Comparison of ENCODE assay signal across 8 cellular contexts in genomic region chr12:12266389-12266872, GRCh38. TPM values are rescaled to one million over a fixed set of nuclear protein-coding genes. Genes with fewer than 3 reads are reported as not detected.
DNase-seq lines count a peak whose midpoint lies in the region; TF ChIP-seq lines count a peak whose summit lies in the region.

No MANE protein-coding gene starts in this region.

- H3K4me1 Mint-ChIP-seq in activated CD4-positive, alpha-beta T cell treated with anti-CD3 and anti-CD28 coated beads, Interleukin-2, amount 10 ng/mL, durations not matched to agents 24 days and 14 days: peaks cover 14% of the 10 kb centered on the region

- no peak for TF ChIP-seq EP300 in SK-N-SH (IDR thresholded peaks at IDR 0.05; ENCODE audit: borderline replicate concordance in 1 of 2, low read depth in 1 of 2, low read length in 1 of 2)

- no peaks in the 10 kb centered on the region for H3F3A ChIP-seq in SK-N-SH (replicated peaks; ENCODE audit: insufficient read depth)

- peaks cover 49% of the 10 kb centered on the region for H3K27me3 Mint-ChIP-seq in activated CD4-positive, alpha-beta T cell treated with anti-CD3 and anti-CD28 coated beads, Interleukin-2, amount 10 ng/mL, durations not matched to agents 24 days and 14 days

- peak overlapping the region; percentile 90 for H3K4me2 ChIP-seq in SK-N-SH

- H3K9me2 ChIP-seq in SK-N-SH: no peaks in the 10 kb centered on the region

- no peak for TF ChIP-seq RAD21 in SK-N-SH (IDR thresholded peaks at IDR 0.05; ENCODE audit: low read length)

- POLR2A ChIA-PET in SK-N-SH (lab: Yijun Ruan, JAX): interaction anchor here (0.6 to 2.0 kb wide), 14 partner anchors 8 to 458 kb away, joined by 3 to 13 read pairs (median 4); partner anchors contain the start of gene BORCS5

- H3K9me3 Mint-ChIP-seq in activated CD4-positive, alpha-beta T cell treated with anti-CD3 and anti-CD28 coated beads, Interleukin-2, amount 10 ng/mL, durations not matched to agents 24 days and 14 days: no peaks in the 10 kb centered on the region

- peak overlapping the region; percentile 97 to 98 for H3K27ac ChIP-seq in SK-N-SH (ENCODE audit: low read depth in 2 of 2, low read length in 1 of 2)
- H3K27ac ChIP-seq in neutrophil: no peak overlapping the region

- CTCF ChIA-PET in SK-N-SH (lab: Yijun Ruan, JAX): interaction anchor here (0.5 to 2.9 kb wide), 8 partner anchors 10 to 184 kb away, joined by 3 to 12 read pairs (median 3); partner anchors contain the start of gene MANSC1

- DNase-seq in activated CD4-positive, alpha-beta T cell treated with anti-CD3 and anti-CD28 coated beads, Interleukin-2, amount 10 ng/mL, durations not matched to agents 24 days and 14 days: peak; percentile 56
- DNase-seq in activated CD4-positive, alpha-beta T cell treated with anti-CD3 and anti-CD28 coated beads, Interleukin-2, amount 50 U/mL, for 1 hour: no peak
- DNase-seq in SK-N-SH: peak; percentile 72
- no peak for DNase-seq in fibroblast of pulmonary artery (ENCODE audit: low read depth)
- no peak for DNase-seq in NCI-H345 treated with DMSO at 0.1 percent for 48 hours (lab: John Stamatoyannopoulos, UW; ENCODE audit: unreplicated experiment)
- DNase-seq in NCI-H1436 treated with DMSO at 0.1 percent for 48 hours (lab: John Stamatoyannopoulos, UW): no peak
- DNase-seq in OCI-M2 (lab: John Stamatoyannopoulos, UW; ENCODE audit: unreplicated experiment): no peak

- H3K36me3 Mint-ChIP-seq in activated CD4-positive, alpha-beta T cell treated with anti-CD3 and anti-CD28 coated beads, Interleukin-2, amount 10 ng/mL, durations not matched to agents 24 days and 14 days (ENCODE audit: low read depth): no peaks in the 10 kb centered on the region

- H4K20me1 ChIP-seq in SK-N-SH (ENCODE audit: insufficient read depth): peaks cover 42% of the 10 kb centered on the region

- H3K36me3 ChIP-seq in SK-N-SH (replicated peaks in 1 of 2; ENCODE audit: control insufficient read depth in 1 of 2, insufficient read depth in 2 of 2, low read length in 1 of 2): peaks cover 0 to 3% of the 10 kb centered on the region in 2 experiments
- H3K36me3 ChIP-seq in neutrophil: no peaks in the 10 kb centered on the region

- no peaks in the 10 kb centered on the region for H3K27me3 ChIP-seq in SK-N-SH (ENCODE audit: insufficient read depth)
- H3K27me3 ChIP-seq in neutrophil: peaks cover 70% of the 10 kb centered on the region

- no peak overlapping the region for H3K27ac Mint-ChIP-seq in activated CD4-positive, alpha-beta T cell treated with anti-CD3 and anti-CD28 coated beads, Interleukin-2, amount 10 ng/mL, durations not matched to agents 24 days and 14 days

- H3K9me3 ChIP-seq in SK-N-SH (no peaks in the 10 kb centered on the region), neutrophil (no peaks in the 10 kb centered on the region)

- peak overlapping the region; percentile 71 to 99 for H3K4me3 ChIP-seq in SK-N-SH (ENCODE audit: low read depth in 2 of 2, low read length in 1 of 2)
- peak overlapping the region; percentile 86 for H3K4me3 ChIP-seq in fibroblast of pulmonary artery (replicated peaks; ENCODE audit: low read depth, low read length)
- H3K4me3 ChIP-seq in neutrophil (ENCODE audit: low read depth in 1 of 2, low read length in 1 of 2): peak overlapping the region; percentile 55 to 67

- H3K4me1 ChIP-seq in SK-N-SH (ENCODE audit: control insufficient read depth in 1 of 2, insufficient read depth in 2 of 2, low read depth in 1 of 2, low read length in 1 of 2) (peaks cover 5 to 9% of the 10 kb centered on the region in 2 experiments; a peak in 3 of 4 replicates), neutrophil (ENCODE audit: control insufficient read depth in 1 of 2, insufficient read depth in 1 of 2, low read depth in 1 of 2, low read length in 1 of 2) (peaks cover 16 to 25% of the 10 kb centered on the region in 2 experiments)

- peak overlapping the region; percentile 89 for H3K4me3 Mint-ChIP-seq in activated CD4-positive, alpha-beta T cell treated with anti-CD3 and anti-CD28 coated beads, Interleukin-2, amount 10 ng/mL, durations not matched to agents 24 days and 14 days

- peak overlapping the region; percentile 78 for H2AFZ ChIP-seq in SK-N-SH (ENCODE audit: low read depth)

- H3K9ac ChIP-seq in SK-N-SH: peak overlapping the region; percentile 98

- WGBS in SK-N-SH (ENCODE audit: low lambda C conversion rate): 2% methylated on average over 14 of the region's 27 CpGs

- H3K79me2 ChIP-seq in SK-N-SH (ENCODE audit: insufficient read depth): peaks cover 53% of the 10 kb centered on the region

- intact Hi-C loops in activated CD4-positive, alpha-beta T cell treated with anti-CD3 and anti-CD28 coated beads, Interleukin-2, amount 10 ng/mL, durations not matched to agents 24 days and 14 days (cut with micrococcal nuclease): loop anchor here (10.0 kb wide), 1 partner anchor 68 kb away; no protein-coding TSS in a partner anchor

- TF ChIP-seq CTCF in SK-N-SH (IDR thresholded peaks at IDR 0.05) (no peak), fibroblast of pulmonary artery (IDR thresholded peaks at IDR 0.05; ENCODE audit: low read length, missing control alignments) (no peak), neutrophil (IDR thresholded peaks at IDR 0.05) (no peak)

TF ChIP-seq in SK-N-SH, 30 proteins besides CTCF, POLR2A, EP300 and RAD21:
- TF ChIP-seq SMC3 (IDR thresholded peaks at IDR 0.05; ENCODE audit: low read depth, low read length): no peak
- TF ChIP-seq NRF1 (IDR thresholded peaks at IDR 0.05; ENCODE audit: low read depth, low read length): no peak
- no peak for TF ChIP-seq MXI1 (IDR thresholded peaks at IDR 0.05; ENCODE audit: low read depth, low read length)
- no peak for TF ChIP-seq MEF2A (IDR thresholded peaks at IDR 0.05; ENCODE audit: borderline replicate concordance, low read depth)
- TF ChIP-seq TEAD4 (IDR thresholded peaks at IDR 0.05; ENCODE audit: borderline replicate concordance, insufficient read depth): no peak
- no peak for TF ChIP-seq GATA2 (CRISPR knock-in tag; IDR thresholded peaks at IDR 0.05)
- TF ChIP-seq EZH2phosphoT487 (IDR thresholded peaks at IDR 0.05; ENCODE audit: borderline replicate concordance, low read depth): no peak
- no peak for TF ChIP-seq RXRA (IDR thresholded peaks at IDR 0.05; ENCODE audit: borderline replicate concordance, low read depth)
- TF ChIP-seq CHD2 (IDR thresholded peaks at IDR 0.05; ENCODE audit: low read length, partially characterized antibody): no peak
- TF ChIP-seq TAF1 (IDR thresholded peaks at IDR 0.05; ENCODE audit: borderline replicate concordance, low read depth, low read length): no peak
- no peak for TF ChIP-seq ZBTB33 (IDR thresholded peaks at IDR 0.05; ENCODE audit: borderline replicate concordance, low read depth)
- TF ChIP-seq USF2 (IDR thresholded peaks at IDR 0.05; ENCODE audit: borderline replicate concordance, low read depth, low read length): no peak
- TF ChIP-seq FOSL2 (IDR thresholded peaks at IDR 0.05; ENCODE audit: borderline replicate concordance, low read depth): no peak
- TF ChIP-seq RCOR1 (IDR thresholded peaks at IDR 0.05; ENCODE audit: low read length): no peak
- TF ChIP-seq ELF1 (IDR thresholded peaks at IDR 0.05): no peak
- TF ChIP-seq MAX (IDR thresholded peaks at IDR 0.05; ENCODE audit: low read depth): no peak
- TF ChIP-seq PBX3 (IDR thresholded peaks at IDR 0.05): no peak
- TF ChIP-seq POLR2AphosphoS5 (IDR thresholded peaks at IDR 0.05; ENCODE audit: low read depth, low read length): no peak
- no peak for TF ChIP-seq JUND (IDR thresholded peaks at IDR 0.05)
- no peak for TF ChIP-seq TCF12 (IDR thresholded peaks at IDR 0.05)

RNA-seq across cellular contexts. Expression of gene LRP6, which starts 0.4 kb away (rescaled TPM):
- total RNA-seq in activated CD4-positive, alpha-beta T cell treated with anti-CD3 and anti-CD28 coated beads, Interleukin-2, amount 10 ng/mL, durations not matched to agents 24 days and 14 days: 5.8 and 8.4 TPM in 2 replicates
- 13.7 and 15.3 TPM in 2 replicates for polyA plus RNA-seq in SK-N-SH (2012; rRNA removed)
- 8.7 and 10.2 TPM in 2 replicates for polyA plus RNA-seq in SK-N-SH (2012; cell fraction: cytosol; rRNA removed)
- polyA plus RNA-seq in SK-N-SH (2012; cell fraction: nucleus; rRNA removed): 25.5 and 41.7 TPM in 2 replicates

Comparison
In these comparisons a context has a peak if more than half of its experiments do, and no peak if none do; other contexts are left out.
1. DNase-seq: peak in activated CD4-positive, alpha-beta T cell treated with anti-CD3 and anti-CD28 coated beads, Interleukin-2, amount 10 ng/mL, durations not matched to agents 24 days and 14 days (single experiment) and SK-N-SH (single experiment); none in activated CD4-positive, alpha-beta T cell treated with anti-CD3 and anti-CD28 coated beads, Interleukin-2, amount 50 U/mL, for 1 hour (single experiment), fibroblast of pulmonary artery (single experiment), NCI-H345 treated with DMSO at 0.1 percent for 48 hours (single experiment), NCI-H1436 treated with DMSO at 0.1 percent for 48 hours (single experiment) and OCI-M2 (single experiment).
2. Peak in every context shown above with its lines, with median percentiles within 50 percentile points of each other: H3K4me3 ChIP-seq.